1 cellular context compared by ENCODE assay signal in genomic region chr9:76456202-76456926, GRCh38.
TF ChIP-seq lines count a peak whose summit lies in the region.

No MANE protein-coding gene starts in this region.

TF ChIP-seq in HepG2, 621 proteins besides CTCF, POLR2A, EP300 and RAD21 (continued from another document and continues in another):
- TF ChIP-seq ZNF430 (CRISPR knock-in tag; IDR thresholded peaks at IDR 0.05) (no peak), PTBP1 (IDR thresholded peaks at IDR 0.05; ENCODE audit: low read depth, low read length, poor library complexity, severe bottlenecking) (no peak), ZNF275 (CRISPR knock-in tag; IDR thresholded peaks at IDR 0.05; ENCODE audit: borderline replicate concordance) (no peak), PHF20 (CRISPR knock-in tag; IDR thresholded peaks at IDR 0.05) (no peak), JDP2 (CRISPR knock-in tag; IDR thresholded peaks at IDR 0.05; ENCODE audit: borderline replicate concordance) (no peak), MTA1 (CRISPR knock-in tag; IDR thresholded peaks at IDR 0.05; ENCODE audit: borderline replicate concordance) (no peak), ZFYVE20 (CRISPR knock-in tag; IDR thresholded peaks at IDR 0.05; ENCODE audit: borderline replicate concordance, low read depth) (no peak), AGO2 (optimal IDR thresholded peaks at IDR 0.05; ENCODE audit: low read depth, low read length) (no peak), ISL2 (CRISPR knock-in tag; IDR thresholded peaks at IDR 0.05) (peak; percentile 76), ZBTB20 (CRISPR knock-in tag; IDR thresholded peaks at IDR 0.05; ENCODE audit: borderline replicate concordance, low read depth) (no peak), TAF15 (IDR thresholded peaks at IDR 0.05; ENCODE audit: low read depth, low read length, poor library complexity, severe bottlenecking) (no peak), NFE2L2 (IDR thresholded peaks at IDR 0.05; ENCODE audit: low read length) (no peak), CEBPZ (IDR thresholded peaks at IDR 0.05; ENCODE audit: low read length) (no peak), MTA3 (CRISPR knock-in tag; IDR thresholded peaks at IDR 0.05) (no peak), ZBED4 (CRISPR knock-in tag; IDR thresholded peaks at IDR 0.05; ENCODE audit: borderline replicate concordance) (no peak), ZNF263 (CRISPR knock-in tag; IDR thresholded peaks at IDR 0.05) (no peak), FOXP1 (IDR thresholded peaks at IDR 0.05) (no peak), FOXP1 (CRISPR knock-in tag; IDR thresholded peaks at IDR 0.05) (peak; percentile 94), SETDB1 (CRISPR knock-in tag; IDR thresholded peaks at IDR 0.05; ENCODE audit: borderline replicate concordance) (no peak), ZNF598 (CRISPR knock-in tag; IDR thresholded peaks at IDR 0.05; ENCODE audit: borderline replicate concordance) (no peak), ZNF878 (CRISPR knock-in tag; IDR thresholded peaks at IDR 0.05) (peak; percentile 42; the same call in 1 of the 2 replicates), ZIK1 (CRISPR knock-in tag; IDR thresholded peaks at IDR 0.05; ENCODE audit: borderline replicate concordance, low read depth) (no peak), ZNF543 (CRISPR knock-in tag; IDR thresholded peaks at IDR 0.05) (no peak), SMAD1 (CRISPR knock-in tag; IDR thresholded peaks at IDR 0.05; ENCODE audit: borderline replicate concordance, low read depth) (no peak), HOXA3 (CRISPR knock-in tag; IDR thresholded peaks at IDR 0.05) (no peak; the same call in 1 of the 2 replicates), TBX2 (CRISPR knock-in tag; IDR thresholded peaks at IDR 0.05; ENCODE audit: borderline replicate concordance) (peak; percentile 99), FIP1L1 (IDR thresholded peaks at IDR 0.05; ENCODE audit: borderline replicate concordance, insufficient read depth, low read depth, low read length) (no peak), CENPT (CRISPR knock-in tag; IDR thresholded peaks at IDR 0.05; ENCODE audit: low read depth) (no peak), ZNF121 (CRISPR knock-in tag; IDR thresholded peaks at IDR 0.05) (no peak), HCFC1 (IDR thresholded peaks at IDR 0.05; ENCODE audit: low read depth, low read length) (no peak), MXD4 (CRISPR knock-in tag; IDR thresholded peaks at IDR 0.05) (no peak), NCOR1 (IDR thresholded peaks at IDR 0.05; ENCODE audit: borderline replicate concordance, low read length) (peak; percentile 66; the same call in 1 of the 2 replicates), ZNF207 (IDR thresholded peaks at IDR 0.05; ENCODE audit: borderline replicate concordance) (no peak), ZNF138 (CRISPR knock-in tag; IDR thresholded peaks at IDR 0.05; ENCODE audit: low read depth) (no peak), ZNF589 (CRISPR knock-in tag; conservative IDR thresholded peaks at IDR 0.05) (no peak), NFIB (CRISPR knock-in tag; IDR thresholded peaks at IDR 0.05; ENCODE audit: borderline replicate concordance) (no peak), SIX1 (CRISPR knock-in tag; IDR thresholded peaks at IDR 0.05; ENCODE audit: borderline replicate concordance) (no peak), ZBTB8A (CRISPR knock-in tag; IDR thresholded peaks at IDR 0.05; ENCODE audit: borderline replicate concordance, low read depth) (no peak), ZNF572 (CRISPR knock-in tag; IDR thresholded peaks at IDR 0.05) (no peak), ZNF530 (CRISPR knock-in tag; IDR thresholded peaks at IDR 0.05; ENCODE audit: low read depth) (no peak), FOXA3 (CRISPR knock-in tag; IDR thresholded peaks at IDR 0.05) (peak; percentile 94), ARID3A (IDR thresholded peaks at IDR 0.05; ENCODE audit: low read depth, low read length) (peak; percentile 77; the same call in 1 of the 2 replicates), ZNF713 (CRISPR knock-in tag; IDR thresholded peaks at IDR 0.05) (no peak)
- TF ChIP-seq, protein P1, sequence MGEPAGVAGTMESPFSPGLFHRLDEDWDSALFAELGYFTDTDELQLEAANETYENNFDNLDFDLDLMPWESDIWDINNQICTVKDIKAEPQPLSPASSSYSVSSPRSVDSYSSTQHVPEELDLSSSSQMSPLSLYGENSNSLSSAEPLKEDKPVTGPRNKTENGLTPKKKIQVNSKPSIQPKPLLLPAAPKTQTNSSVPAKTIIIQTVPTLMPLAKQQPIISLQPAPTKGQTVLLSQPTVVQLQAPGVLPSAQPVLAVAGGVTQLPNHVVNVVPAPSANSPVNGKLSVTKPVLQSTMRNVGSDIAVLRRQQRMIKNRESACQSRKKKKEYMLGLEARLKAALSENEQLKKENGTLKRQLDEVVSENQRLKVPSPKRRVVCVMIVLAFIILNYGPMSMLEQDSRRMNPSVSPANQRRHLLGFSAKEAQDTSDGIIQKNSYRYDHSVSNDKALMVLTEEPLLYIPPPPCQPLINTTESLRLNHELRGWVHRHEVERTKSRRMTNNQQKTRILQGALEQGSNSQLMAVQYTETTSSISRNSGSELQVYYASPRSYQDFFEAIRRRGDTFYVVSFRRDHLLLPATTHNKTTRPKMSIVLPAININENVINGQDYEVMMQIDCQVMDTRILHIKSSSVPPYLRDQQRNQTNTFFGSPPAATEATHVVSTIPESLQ (CRISPR knock-in tag; conservative IDR thresholded peaks at IDR 0.05), result no peak
- TF ChIP-seq, protein P2, sequence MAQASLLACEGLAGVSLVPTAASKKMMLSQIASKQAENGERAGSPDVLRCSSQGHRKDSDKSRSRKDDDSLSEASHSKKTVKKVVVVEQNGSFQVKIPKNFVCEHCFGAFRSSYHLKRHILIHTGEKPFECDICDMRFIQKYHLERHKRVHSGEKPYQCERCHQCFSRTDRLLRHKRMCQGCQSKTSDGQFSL (CRISPR knock-in tag; IDR thresholded peaks at IDR 0.05), result no peak
- TF ChIP-seq, protein P3, sequence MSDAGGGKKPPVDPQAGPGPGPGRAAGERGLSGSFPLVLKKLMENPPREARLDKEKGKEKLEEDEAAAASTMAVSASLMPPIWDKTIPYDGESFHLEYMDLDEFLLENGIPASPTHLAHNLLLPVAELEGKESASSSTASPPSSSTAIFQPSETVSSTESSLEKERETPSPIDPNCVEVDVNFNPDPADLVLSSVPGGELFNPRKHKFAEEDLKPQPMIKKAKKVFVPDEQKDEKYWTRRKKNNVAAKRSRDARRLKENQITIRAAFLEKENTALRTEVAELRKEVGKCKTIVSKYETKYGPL (CRISPR knock-in tag; IDR thresholded peaks at IDR 0.05), result no peak
- TF ChIP-seq, protein P4, sequence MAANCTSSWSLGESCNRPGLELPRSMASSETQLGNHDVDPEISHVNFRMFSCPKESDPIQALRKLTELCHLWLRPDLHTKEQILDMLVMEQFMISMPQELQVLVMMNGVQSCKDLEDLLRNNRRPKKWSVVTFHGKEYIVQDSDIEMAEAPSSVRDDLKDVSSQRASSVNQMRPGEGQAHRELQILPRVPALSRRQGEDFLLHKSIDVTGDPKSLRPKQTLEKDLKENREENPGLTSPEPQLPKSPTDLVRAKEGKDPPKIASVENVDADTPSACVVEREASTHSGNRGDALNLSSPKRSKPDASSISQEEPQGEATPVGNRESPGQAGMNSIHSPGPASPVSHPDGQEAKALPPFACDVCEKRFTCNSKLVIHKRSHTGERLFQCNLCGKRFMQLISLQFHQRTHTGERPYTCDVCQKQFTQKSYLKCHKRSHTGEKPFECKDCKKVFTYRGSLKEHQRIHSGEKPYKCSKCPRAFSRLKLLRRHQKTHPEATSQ (CRISPR knock-in tag; IDR thresholded peaks at IDR 0.05; ENCODE audit: borderline replicate concordance), result no peak
- TF ChIP-seq, protein P5, sequence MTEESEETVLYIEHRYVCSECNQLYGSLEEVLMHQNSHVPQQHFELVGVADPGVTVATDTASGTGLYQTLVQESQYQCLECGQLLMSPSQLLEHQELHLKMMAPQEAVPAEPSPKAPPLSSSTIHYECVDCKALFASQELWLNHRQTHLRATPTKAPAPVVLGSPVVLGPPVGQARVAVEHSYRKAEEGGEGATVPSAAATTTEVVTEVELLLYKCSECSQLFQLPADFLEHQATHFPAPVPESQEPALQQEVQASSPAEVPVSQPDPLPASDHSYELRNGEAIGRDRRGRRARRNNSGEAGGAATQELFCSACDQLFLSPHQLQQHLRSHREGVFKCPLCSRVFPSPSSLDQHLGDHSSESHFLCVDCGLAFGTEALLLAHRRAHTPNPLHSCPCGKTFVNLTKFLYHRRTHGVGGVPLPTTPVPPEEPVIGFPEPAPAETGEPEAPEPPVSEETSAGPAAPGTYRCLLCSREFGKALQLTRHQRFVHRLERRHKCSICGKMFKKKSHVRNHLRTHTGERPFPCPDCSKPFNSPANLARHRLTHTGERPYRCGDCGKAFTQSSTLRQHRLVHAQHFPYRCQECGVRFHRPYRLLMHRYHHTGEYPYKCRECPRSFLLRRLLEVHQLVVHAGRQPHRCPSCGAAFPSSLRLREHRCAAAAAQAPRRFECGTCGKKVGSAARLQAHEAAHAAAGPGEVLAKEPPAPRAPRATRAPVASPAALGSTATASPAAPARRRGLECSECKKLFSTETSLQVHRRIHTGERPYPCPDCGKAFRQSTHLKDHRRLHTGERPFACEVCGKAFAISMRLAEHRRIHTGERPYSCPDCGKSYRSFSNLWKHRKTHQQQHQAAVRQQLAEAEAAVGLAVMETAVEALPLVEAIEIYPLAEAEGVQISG (CRISPR knock-in tag; IDR thresholded peaks at IDR 0.05), result no peak
